ENCODE assay signal across 16 cellular contexts in genomic region chr6:127971386-127971785, GRCh38.
DNase-seq lines count a peak whose midpoint lies in the region; ATAC-seq, FAIRE-seq and TF ChIP-seq lines count a peak whose summit lies in the region.
"Had no signal": no experiment of that assay in that cellular context is flagged by ENCODE, and none has a peak within 500 bp of the region (broad histone marks: within the 10 kb centered on the region; RNA-seq: fewer than 3 reads in every experiment).

No MANE protein-coding gene starts in this region.

- H3K4me3 Mint-ChIP-seq in activated naive CD4-positive, alpha-beta T cell treated with anti-CD3 and anti-CD28 coated beads for 36 hours: peak overlapping the region; percentile 72
- H3K4me3 Mint-ChIP-seq in activated naive CD8-positive, alpha-beta T cell treated with anti-CD3 and anti-CD28 coated beads for 36 hours: peak overlapping the region; percentile 82
- H3K4me3 Mint-ChIP-seq: naive B cell had no signal

- TF ChIP-seq CTCF in PC-9 (conservative IDR thresholded peaks at IDR 0.05): no peak
- no peak for TF ChIP-seq CTCF in osteoblast (IDR thresholded peaks at IDR 0.05; ENCODE audit: extremely low read depth, low read depth, low read length)
- TF ChIP-seq CTCF in right lobe of liver (IDR thresholded peaks at IDR 0.05): no peak

- H3K4me3 ChIP-seq in PC-9 (no peak overlapping the region), osteoblast (ENCODE audit: insufficient read depth, low read length) (no peak overlapping the region), right lobe of liver (no peak overlapping the region)
- H3K4me3 ChIP-seq: psoas muscle had no signal

- no peaks in the 10 kb centered on the region for H3K27me3 ChIP-seq in PC-9 (ENCODE audit: insufficient read depth, low read depth)
- H3K27me3 ChIP-seq in osteoblast (ENCODE audit: insufficient read depth, low read length): no peaks in the 10 kb centered on the region
- no peaks in the 10 kb centered on the region for H3K27me3 ChIP-seq in right lobe of liver

- H3K4me1 ChIP-seq in PC-9 (replicated peaks; ENCODE audit: insufficient read depth): peaks cover 11% of the 10 kb centered on the region
- H3K4me1 ChIP-seq in osteoblast (ENCODE audit: insufficient read depth, low read length): peaks cover 16% of the 10 kb centered on the region
- no peaks in the 10 kb centered on the region for H3K4me1 ChIP-seq in right lobe of liver
- H3K4me1 ChIP-seq: psoas muscle had no signal

- FAIRE-seq in frontal cortex (lab: Jason Lieb, UNC): no peak
- FAIRE-seq: D721Med had no signal

- H4K20me1 ChIP-seq in PC-9 (ENCODE audit: insufficient read depth) (no peaks in the 10 kb centered on the region), osteoblast (ENCODE audit: insufficient read depth, low read length) (no peaks in the 10 kb centered on the region)

- H3K4me2 ChIP-seq in PC-9 (no peak overlapping the region), osteoblast (ENCODE audit: insufficient read depth, low read length) (peak overlapping the region; percentile 60)
- H3K4me2 ChIP-seq: KMS-11 had no signal

- no peak overlapping the region for H2AFZ ChIP-seq in PC-9
- H2AFZ ChIP-seq in osteoblast (ENCODE audit: low read length): no peak overlapping the region

- POLR2A ChIA-PET in PC-9 (lab: Charles Lee; ENCODE audit: unreplicated experiment): interaction anchor here (0.7 kb wide), 1 partner anchor 11 kb away, joined by 10 read pairs; no protein-coding TSS in a partner anchor

- H3K9me3 Mint-ChIP-seq in activated naive CD4-positive, alpha-beta T cell treated with anti-CD3 and anti-CD28 coated beads for 36 hours: peaks cover 3% of the 10 kb centered on the region
- H3K9me3 Mint-ChIP-seq in activated naive CD8-positive, alpha-beta T cell treated with anti-CD3 and anti-CD28 coated beads for 36 hours: peaks cover 20% of the 10 kb centered on the region
- H3K9me3 Mint-ChIP-seq: naive B cell had no signal

- CTCF ChIA-PET in activated naive CD4-positive, alpha-beta T cell treated with anti-CD3 and anti-CD28 coated beads for 36 hours (lab: Charles Lee): interaction anchor here (0.6 to 2.5 kb wide), 5 partner anchors 21 to 122 kb away, joined by 3 to 12 read pairs (median 3); no protein-coding TSS in a partner anchor
- CTCF ChIA-PET in PC-9 (lab: Charles Lee): no interaction called here

- H3K27me3 Mint-ChIP-seq in activated naive CD4-positive, alpha-beta T cell treated with anti-CD3 and anti-CD28 coated beads for 36 hours (ENCODE audit: low read depth): no peaks in the 10 kb centered on the region
- H3K27me3 Mint-ChIP-seq in activated naive CD8-positive, alpha-beta T cell treated with anti-CD3 and anti-CD28 coated beads for 36 hours: no peaks in the 10 kb centered on the region
- H3K27me3 Mint-ChIP-seq: naive B cell had no signal

- peaks cover 47% of the 10 kb centered on the region for H3K36me3 ChIP-seq in PC-9 (ENCODE audit: low read depth)
- peaks cover 16% of the 10 kb centered on the region for H3K36me3 ChIP-seq in osteoblast (ENCODE audit: insufficient read depth, low read length)
- H3K36me3 ChIP-seq in right lobe of liver: peaks cover 0 to 10% (median 5%) of the 10 kb centered on the region in 4 donors

- no peak overlapping the region for H3K27ac ChIP-seq in PC-9
- peak overlapping the region; percentile 67 for H3K27ac ChIP-seq in osteoblast (ENCODE audit: low read depth, low read length)
- no peak overlapping the region for H3K27ac ChIP-seq in right lobe of liver
- H3K27ac ChIP-seq: KMS-11, psoas muscle had no signal

- H3K36me3 Mint-ChIP-seq in activated naive CD4-positive, alpha-beta T cell treated with anti-CD3 and anti-CD28 coated beads for 36 hours (ENCODE audit: low read depth): peaks cover 1% of the 10 kb centered on the region
- peaks cover 46% of the 10 kb centered on the region for H3K36me3 Mint-ChIP-seq in activated naive CD8-positive, alpha-beta T cell treated with anti-CD3 and anti-CD28 coated beads for 36 hours

- H3K79me2 ChIP-seq in PC-9 (ENCODE audit: low read depth) (no peaks in the 10 kb centered on the region), osteoblast (ENCODE audit: insufficient read depth, low read length) (no peaks in the 10 kb centered on the region)

- TF ChIP-seq POLR2A in right lobe of liver (IDR thresholded peaks at IDR 0.05): no peak

- H3K9me3 ChIP-seq in PC-9 (ENCODE audit: insufficient read depth, low read depth) (no peaks in the 10 kb centered on the region; the same call in 1 of the 2 replicates), osteoblast (ENCODE audit: low read depth, low read length) (no peaks in the 10 kb centered on the region), right lobe of liver (no peaks in the 10 kb centered on the region)
- H3K9me3 ChIP-seq: psoas muscle had no signal

- DNase-seq in activated naive CD4-positive, alpha-beta T cell treated with anti-CD3 and anti-CD28 coated beads for 36 hours: no peak
- no peak for DNase-seq in activated naive CD4-positive, alpha-beta T cell (lab: John Stamatoyannopoulos, UW)
- DNase-seq in PC-9 (no peak), osteoblast (ENCODE audit: insufficient read length, low spot score, missing footprints) (no peak), frontal cortex (ENCODE audit: low spot score in 2 of 2) (no peak), right lobe of liver (no peak)
- DNase-seq in activated naive CD8-positive, alpha-beta T cell treated with anti-CD3 and anti-CD28 coated beads for 36 hours: no peak
- DNase-seq: left ventricle myocardium superior, naive B cell, NCI-H1417 treated with DMSO at 0.1 percent for 48 hours, NCI-H446, psoas muscle, SIG-M5 had no signal

- 90% methylated on average over 2 of the region's 2 CpGs for WGBS in right lobe of liver (ENCODE audit: insufficient coverage, low coverage, low lambda C conversion rate, missing lambda C conversion rate)

- BruUV-seq in PC-9 (replicated peaks; lab: Mats Ljungman, UMichigan): TSS peak; percentile 73

- no peaks in the 10 kb centered on the region for H3F3A ChIP-seq in PC-9 (ENCODE audit: insufficient read depth, low read depth)

- H3K4me1 Mint-ChIP-seq in activated naive CD4-positive, alpha-beta T cell treated with anti-CD3 and anti-CD28 coated beads for 36 hours (ENCODE audit: low read depth): peaks cover 61% of the 10 kb centered on the region
- peaks cover 69% of the 10 kb centered on the region for H3K4me1 Mint-ChIP-seq in activated naive CD8-positive, alpha-beta T cell treated with anti-CD3 and anti-CD28 coated beads for 36 hours
- H3K4me1 Mint-ChIP-seq: naive B cell had no signal

- intact Hi-C loops in activated naive CD4-positive, alpha-beta T cell treated with anti-CD3 and anti-CD28 coated beads for 36 hours (cut with micrococcal nuclease): loop anchor here (5.0 to 10.0 kb wide), 3 partner anchors 487 to 1521 kb away; no protein-coding TSS in a partner anchor
- intact Hi-C loops in PC-9 (cut with micrococcal nuclease; ENCODE audit: unreplicated experiment): loop anchor here (5.0 kb wide), 4 partner anchors 89 to 546 kb away; no protein-coding TSS in a partner anchor
- intact Hi-C loops in right lobe of liver (cut with DNase I): no loop called here

- no peak for ATAC-seq in GM18858 (IDR thresholded peaks at IDR 0.05; ENCODE audit: unreplicated experiment)
- ATAC-seq in right lobe of liver: no peak
- ATAC-seq: left ventricle myocardium superior, psoas muscle had no signal

- H3K9me2 ChIP-seq in PC-9 (ENCODE audit: insufficient read depth): no peaks in the 10 kb centered on the region; the same call in 1 of the 2 replicates

- peak overlapping the region; percentile 88 for H3K27ac Mint-ChIP-seq in activated naive CD4-positive, alpha-beta T cell treated with anti-CD3 and anti-CD28 coated beads for 36 hours
- peak overlapping the region; percentile 98 for H3K27ac Mint-ChIP-seq in activated naive CD8-positive, alpha-beta T cell treated with anti-CD3 and anti-CD28 coated beads for 36 hours

Comparison
In these comparisons a context has a peak if more than half of its experiments do, and no peak if none do; other contexts are left out.
1. intact Hi-C loops: an anchor here in activated naive CD4-positive, alpha-beta T cell treated with anti-CD3 and anti-CD28 coated beads for 36 hours (5.0 to 10.0 kb wide) and PC-9 (5.0 kb wide); none called in right lobe of liver.